In the genomic region with DNA sequence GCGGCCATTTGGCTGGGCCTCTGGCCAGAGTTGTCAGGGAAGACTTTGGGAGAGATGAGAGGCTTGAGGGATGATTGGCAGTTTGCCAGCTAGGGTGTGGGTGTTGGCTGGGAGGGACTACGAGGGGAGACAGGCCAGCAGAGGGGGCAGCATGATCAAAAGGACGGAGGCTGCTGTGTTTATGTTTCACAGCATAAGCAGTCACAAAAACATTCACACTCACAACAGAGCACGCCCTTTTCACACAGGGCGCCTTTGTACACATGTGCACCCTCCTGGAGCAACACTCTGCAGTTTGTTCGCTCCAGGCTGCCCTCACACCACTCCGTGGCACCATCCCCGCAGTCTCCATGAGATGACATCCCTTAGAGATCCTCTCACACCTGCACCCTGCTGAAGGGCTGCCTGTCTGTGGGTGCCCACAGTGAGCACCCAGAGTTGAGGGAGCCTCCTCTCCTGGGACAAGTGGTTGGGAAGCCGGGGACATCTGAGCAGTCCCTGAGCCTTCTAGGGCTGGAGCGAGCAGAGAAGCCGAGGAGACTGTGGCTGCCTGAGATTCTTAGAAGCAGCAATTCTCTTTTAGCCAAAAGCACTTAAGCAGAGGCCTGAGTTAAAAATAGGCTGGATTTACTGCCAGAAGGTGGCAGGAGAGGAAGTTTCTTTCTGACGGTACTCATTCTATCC, we compare ENCODE assay signal across 8 cellular contexts. TPM values are rescaled to one million over a fixed set of nuclear protein-coding genes. Genes with fewer than 3 reads are reported as not detected.
DNase-seq lines count a peak whose midpoint lies in the region; ATAC-seq lines count a peak whose summit lies in the region.

No MANE protein-coding gene starts in this region.

- ATAC-seq in activated T-helper 17 cell treated with anti-CD3 and anti-CD28 coated beads, Interleukin-2, amount 50 U/mL, for 72 hours (replicated peaks), result peak; percentile 32
- peak; percentile 27 for ATAC-seq in stimulated activated effector memory CD8-positive, alpha-beta T cell treated with anti-CD3 and anti-CD28 coated beads, Interleukin-12 subunit alpha, Interleukin-12 subunit beta, amount 100 ng/mL, for 72 hours
- no peak for ATAC-seq in GM18873 (IDR thresholded peaks at IDR 0.05; ENCODE audit: low FRiP score, unreplicated experiment)

- H3K4me1 Mint-ChIP-seq in activated T-helper 17 cell treated with anti-CD3 and anti-CD28 coated beads, Interleukin-2, amount 50 U/mL, for 72 hours, result no peaks in the 10 kb centered on the region
- H3K4me1 Mint-ChIP-seq in stimulated activated effector memory CD8-positive, alpha-beta T cell treated with anti-CD3 and anti-CD28 coated beads, Interleukin-12 subunit alpha, Interleukin-12 subunit beta, amount 100 ng/mL, for 72 hours, result peaks cover 8% of the 10 kb centered on the region

- peak; percentile 72 for DNase-seq in DMS153 (lab: John Stamatoyannopoulos, UW)
- no peak for DNase-seq in DMS153 treated with DMSO at 0.1 percent for 48 hours (lab: John Stamatoyannopoulos, UW; ENCODE audit: unreplicated experiment)
- DNase-seq in NCI-H2171 (lab: John Stamatoyannopoulos, UW), result peak; percentile 62
- peak; percentile 28 to 36 for DNase-seq in hippocampal formation (lab: John Stamatoyannopoulos, UW)
- DNase-seq in stimulated activated effector memory CD8-positive, alpha-beta T cell treated with anti-CD3 and anti-CD28 coated beads, Interleukin-12 subunit alpha, Interleukin-12 subunit beta, amount 100 ng/mL, for 72 hours (ENCODE audit: low spot score in 2 of 2), result no peak
- DNase-seq in GM19240 (ENCODE audit: insufficient read length, low spot score), result no peak

- H3K27me3 Mint-ChIP-seq in activated T-helper 17 cell treated with anti-CD3 and anti-CD28 coated beads, Interleukin-2, amount 50 U/mL, for 72 hours, result peaks cover 5% of the 10 kb centered on the region

- no peak overlapping the region for H3K4me3 Mint-ChIP-seq in activated T-helper 17 cell treated with anti-CD3 and anti-CD28 coated beads, Interleukin-2, amount 50 U/mL, for 72 hours
- H3K4me3 Mint-ChIP-seq in stimulated activated effector memory CD8-positive, alpha-beta T cell treated with anti-CD3 and anti-CD28 coated beads, Interleukin-12 subunit alpha, Interleukin-12 subunit beta, amount 100 ng/mL, for 72 hours, result no peak overlapping the region

- H3K9me3 Mint-ChIP-seq in activated T-helper 17 cell treated with anti-CD3 and anti-CD28 coated beads, Interleukin-2, amount 50 U/mL, for 72 hours, result no peaks in the 10 kb centered on the region
- no peaks in the 10 kb centered on the region for H3K9me3 Mint-ChIP-seq in stimulated activated effector memory CD8-positive, alpha-beta T cell treated with anti-CD3 and anti-CD28 coated beads, Interleukin-12 subunit alpha, Interleukin-12 subunit beta, amount 100 ng/mL, for 72 hours

- H3K36me3 Mint-ChIP-seq in activated T-helper 17 cell treated with anti-CD3 and anti-CD28 coated beads, Interleukin-2, amount 50 U/mL, for 72 hours (ENCODE audit: low read depth), result no peaks in the 10 kb centered on the region
- H3K36me3 Mint-ChIP-seq in stimulated activated effector memory CD8-positive, alpha-beta T cell treated with anti-CD3 and anti-CD28 coated beads, Interleukin-12 subunit alpha, Interleukin-12 subunit beta, amount 100 ng/mL, for 72 hours, result no peaks in the 10 kb centered on the region

- H3K27ac Mint-ChIP-seq in activated T-helper 17 cell treated with anti-CD3 and anti-CD28 coated beads, Interleukin-2, amount 50 U/mL, for 72 hours, result no peak overlapping the region
- no peak overlapping the region for H3K27ac Mint-ChIP-seq in stimulated activated effector memory CD8-positive, alpha-beta T cell treated with anti-CD3 and anti-CD28 coated beads, Interleukin-12 subunit alpha, Interleukin-12 subunit beta, amount 100 ng/mL, for 72 hours

RNA-seq across cellular contexts. Expression of gene EFNA3, which starts 15.4 kb away (rescaled TPM):
- 10 to 100 TPM in 1 of 2 donors, 1 to 10 TPM in 1; 4.1 to 10.8 TPM for total RNA-seq in activated T-helper 17 cell treated with anti-CD3 and anti-CD28 coated beads, Interleukin-2, amount 50 U/mL, for 72 hours

RNA-seq across cellular contexts. Expression of gene EFNA4, which starts 30.5 kb away (rescaled TPM):
- 1 to 10 TPM; 4.6 to 7.0 TPM for total RNA-seq in activated T-helper 17 cell treated with anti-CD3 and anti-CD28 coated beads, Interleukin-2, amount 50 U/mL, for 72 hours

RNA-seq across cellular contexts. Expression of gene EFNA1, which starts 33.6 kb away (rescaled TPM):
- total RNA-seq in activated T-helper 17 cell treated with anti-CD3 and anti-CD28 coated beads, Interleukin-2, amount 50 U/mL, for 72 hours, result under 1 TPM in 1 of 2 donors, not detected in 1; 0.48 TPM

RNA-seq across cellular contexts. Expression of gene SLC50A1, which starts 41.6 kb away (rescaled TPM):
- total RNA-seq in activated T-helper 17 cell treated with anti-CD3 and anti-CD28 coated beads, Interleukin-2, amount 50 U/mL, for 72 hours, result 10 to 100 TPM; 42.8 to 47.3 TPM

RNA-seq across cellular contexts. Expression of gene ADAM15, which starts 43.0 kb away (rescaled TPM):
- total RNA-seq in activated T-helper 17 cell treated with anti-CD3 and anti-CD28 coated beads, Interleukin-2, amount 50 U/mL, for 72 hours, result 10 to 100 TPM; 53.2 to 86.6 TPM

Comparison
In these comparisons a context has a peak if more than half of its experiments do, and no peak if none do; other contexts are left out.
1. DNase-seq: peak in DMS153 (single experiment), NCI-H2171 (single experiment) and hippocampal formation (2 of 2); none in DMS153 treated with DMSO at 0.1 percent for 48 hours (single experiment), stimulated activated effector memory CD8-positive, alpha-beta T cell treated with anti-CD3 and anti-CD28 coated beads, Interleukin-12 subunit alpha, Interleukin-12 subunit beta, amount 100 ng/mL, for 72 hours (0 of 2) and GM19240 (single experiment).